In genomic region chr7:88090671-88091070, GRCh38 we compare ENCODE assay signal across 13 cellular contexts.
DNase-seq lines count a peak whose midpoint lies in the region; ATAC-seq and TF ChIP-seq lines count a peak whose summit lies in the region.
"Had no signal": no experiment of that assay in that cellular context is flagged by ENCODE, and none has a peak within 500 bp of the region (broad histone marks: within the 10 kb centered on the region; RNA-seq: fewer than 3 reads in every experiment).

No MANE protein-coding gene starts in this region.

- H3K9me3 ChIP-seq in left ventricle myocardium inferior (replicated peaks) = no peaks in the 10 kb centered on the region
- H3K9me3 ChIP-seq: transverse colon had no signal

- no peaks in the 10 kb centered on the region for H3K36me3 ChIP-seq in left ventricle myocardium inferior
- H3K36me3 ChIP-seq: transverse colon had no signal

- no peaks in the 10 kb centered on the region for H3K9me3 Mint-ChIP-seq in stimulated activated effector memory CD8-positive, alpha-beta T cell treated with anti-CD3 and anti-CD28 coated beads, Interleukin-12 subunit alpha, Interleukin-12 subunit beta, amount 100 ng/mL, for 72 hours
- H3K9me3 Mint-ChIP-seq: activated CD4-positive, alpha-beta T cell treated with anti-CD3 and anti-CD28 coated beads, Interleukin-2, amount 10 ng/mL, durations not matched to agents 7 days and 5 days; activated naive CD4-positive, alpha-beta T cell treated with anti-CD3 and anti-CD28 coated beads for 36 hours had no signal

- H3K27ac Mint-ChIP-seq in stimulated activated effector memory CD8-positive, alpha-beta T cell treated with anti-CD3 and anti-CD28 coated beads, Interleukin-12 subunit alpha, Interleukin-12 subunit beta, amount 100 ng/mL, for 72 hours = no peak overlapping the region
- H3K27ac Mint-ChIP-seq: activated CD4-positive, alpha-beta T cell treated with anti-CD3 and anti-CD28 coated beads, Interleukin-2, amount 10 ng/mL, durations not matched to agents 7 days and 5 days; activated naive CD4-positive, alpha-beta T cell treated with anti-CD3 and anti-CD28 coated beads for 36 hours had no signal

- DNase-seq in left ventricle myocardium inferior (no peak), Right ventricle myocardium inferior (ENCODE audit: missing footprints) (no peak), 8988T (no peak), DMS79 treated with DMSO at 0.1 percent for 48 hours (lab: John Stamatoyannopoulos, UW) (no peak)
- no peak for DNase-seq in stimulated activated effector memory CD8-positive, alpha-beta T cell treated with anti-CD3 and anti-CD28 coated beads, Interleukin-12 subunit alpha, Interleukin-12 subunit beta, amount 100 ng/mL, for 72 hours (ENCODE audit: low spot score in 2 of 2)
- no peak for DNase-seq in activated CD4-positive, alpha-beta T cell treated with anti-CD3 and anti-CD28 coated beads for 48 hours
- DNase-seq: activated CD4-positive, alpha-beta T cell treated with anti-CD3 and anti-CD28 coated beads, Interleukin-2, amount 10 ng/mL, durations not matched to agents 7 days and 5 days; activated naive CD4-positive, alpha-beta T cell treated with anti-CD3 and anti-CD28 coated beads for 36 hours; NCI-H1105 treated with DMSO at 0.1 percent for 48 hours; SW 1271; transverse colon had no signal

- H3K27me3 ChIP-seq in left ventricle myocardium inferior (ENCODE audit: low read depth) = no peaks in the 10 kb centered on the region
- H3K27me3 ChIP-seq: transverse colon had no signal

- peak overlapping the region; percentile 3 for H3K4me3 ChIP-seq in left ventricle myocardium inferior
- H3K4me3 ChIP-seq: transverse colon had no signal

- H3K27ac ChIP-seq in left ventricle myocardium inferior (replicated peaks) = peak overlapping the region; percentile 39
- H3K27ac ChIP-seq: transverse colon had no signal

- intact Hi-C loops in left ventricle myocardium inferior (cut with micrococcal nuclease) = no loop called here
- intact Hi-C loops in Right ventricle myocardium inferior (cut with DNase I) = no loop called here

- no peak for ATAC-seq in Right ventricle myocardium inferior
- ATAC-seq in GM21717 (IDR thresholded peaks at IDR 0.05; ENCODE audit: unreplicated experiment) = peak; percentile 69
- peak; percentile 68 for ATAC-seq in HG03571 (IDR thresholded peaks at IDR 0.05; ENCODE audit: unreplicated experiment)
- peak; percentile 56 for ATAC-seq in stimulated activated effector memory CD8-positive, alpha-beta T cell treated with anti-CD3 and anti-CD28 coated beads, Interleukin-12 subunit alpha, Interleukin-12 subunit beta, amount 100 ng/mL, for 72 hours

- no peak overlapping the region for H3K4me3 Mint-ChIP-seq in stimulated activated effector memory CD8-positive, alpha-beta T cell treated with anti-CD3 and anti-CD28 coated beads, Interleukin-12 subunit alpha, Interleukin-12 subunit beta, amount 100 ng/mL, for 72 hours
- H3K4me3 Mint-ChIP-seq: activated CD4-positive, alpha-beta T cell treated with anti-CD3 and anti-CD28 coated beads, Interleukin-2, amount 10 ng/mL, durations not matched to agents 7 days and 5 days; activated naive CD4-positive, alpha-beta T cell treated with anti-CD3 and anti-CD28 coated beads for 36 hours had no signal

- TF ChIP-seq CTCF in left ventricle myocardium inferior (IDR thresholded peaks at IDR 0.05; ENCODE audit: borderline replicate concordance) = no peak

- H3K4me1 ChIP-seq in left ventricle myocardium inferior = peaks cover 14% of the 10 kb centered on the region
- H3K4me1 ChIP-seq: transverse colon had no signal

- peaks cover 5% of the 10 kb centered on the region for H3K4me1 Mint-ChIP-seq in stimulated activated effector memory CD8-positive, alpha-beta T cell treated with anti-CD3 and anti-CD28 coated beads, Interleukin-12 subunit alpha, Interleukin-12 subunit beta, amount 100 ng/mL, for 72 hours

- H3K36me3 Mint-ChIP-seq in stimulated activated effector memory CD8-positive, alpha-beta T cell treated with anti-CD3 and anti-CD28 coated beads, Interleukin-12 subunit alpha, Interleukin-12 subunit beta, amount 100 ng/mL, for 72 hours = no peaks in the 10 kb centered on the region
